17 cellular contexts compared by ENCODE assay signal in genomic region chr9:107693620-107694326, GRCh38.
DNase-seq lines count a peak whose midpoint lies in the region; ATAC-seq lines count a peak whose summit lies in the region.
"Had no signal": no experiment of that assay in that cellular context is flagged by ENCODE, and none has a peak within 500 bp of the region (broad histone marks: within the 10 kb centered on the region; RNA-seq: fewer than 3 reads in every experiment).

No MANE protein-coding gene starts in this region.

- no peaks in the 10 kb centered on the region for H3K36me3 Mint-ChIP-seq in natural killer cell treated with Interleukin-12 subunit alpha and Interleukin-12 subunit beta and Interleukin-15 and Interleukin-18, amount 100 ng/mL, for 72 hours

- H3K27me3 Mint-ChIP-seq in natural killer cell treated with Interleukin-12 subunit alpha and Interleukin-12 subunit beta and Interleukin-15 and Interleukin-18, amount 100 ng/mL, for 72 hours: peaks cover 5 to 9% of the 10 kb centered on the region in 2 donors

- DNase-seq in EH (ENCODE audit: low read depth): peak; percentile 44
- peak; percentile 60 for DNase-seq in NCI-H1694 (lab: John Stamatoyannopoulos, UW)
- peak; percentile 67 for DNase-seq in cerebellum (ENCODE audit: low spot score)
- peak; percentile 33 for DNase-seq in left kidney (ENCODE audit: low read depth, low spot score)
- DNase-seq in stimulated activated naive CD4-positive, alpha-beta T cell treated with Interleukin-2 at 50 U/mL for 16 hours (lab: John Stamatoyannopoulos, UW): no peak
- DNase-seq in natural killer cell treated with Interleukin-12 subunit alpha and Interleukin-12 subunit beta and Interleukin-15 and Interleukin-18, amount 100 ng/mL, for 72 hours (ENCODE audit: low spot score): no peak
- no peak for DNase-seq in NCI-H2107 treated with DMSO at 0.1 percent for 48 hours (lab: John Stamatoyannopoulos, UW; ENCODE audit: unreplicated experiment)
- DNase-seq: activated CD8-positive, alpha-beta memory T cell treated with anti-CD3 and anti-CD28 coated beads for 24 hours; activated gamma-delta T cell; body of pancreas; effector memory CD4-positive, alpha-beta T cell; NCI-H1417; NCI-H510A; occipital lobe; stimulated activated naive CD8-positive, alpha-beta T cell treated with anti-CD3 and anti-CD28 coated beads, Interleukin-15, Interleukin-2, amounts not matched to agents 100 U/mL and 50 U/mL, for 24 hours; WERI-Rb-1 had no signal

- H3K27ac Mint-ChIP-seq in natural killer cell treated with Interleukin-12 subunit alpha and Interleukin-12 subunit beta and Interleukin-15 and Interleukin-18, amount 100 ng/mL, for 72 hours: no peak overlapping the region

- ATAC-seq in natural killer cell treated with Interleukin-12 subunit alpha and Interleukin-12 subunit beta and Interleukin-15 and Interleukin-18, amount 100 ng/mL, for 72 hours: no peak
- ATAC-seq in GM21786 (IDR thresholded peaks at IDR 0.05; ENCODE audit: unreplicated experiment): no peak
- ATAC-seq: body of pancreas; stimulated activated naive CD8-positive, alpha-beta T cell treated with anti-CD3 and anti-CD28 coated beads, Interleukin-15, Interleukin-2, amounts not matched to agents 100 U/mL and 50 U/mL, for 24 hours had no signal

- peaks cover 4% of the 10 kb centered on the region for H3K9me3 Mint-ChIP-seq in natural killer cell treated with Interleukin-12 subunit alpha and Interleukin-12 subunit beta and Interleukin-15 and Interleukin-18, amount 100 ng/mL, for 72 hours

- no peaks in the 10 kb centered on the region for H3K4me1 Mint-ChIP-seq in natural killer cell treated with Interleukin-12 subunit alpha and Interleukin-12 subunit beta and Interleukin-15 and Interleukin-18, amount 100 ng/mL, for 72 hours (ENCODE audit: low read depth in 2 of 2)

- no peak overlapping the region for H3K4me3 Mint-ChIP-seq in natural killer cell treated with Interleukin-12 subunit alpha and Interleukin-12 subunit beta and Interleukin-15 and Interleukin-18, amount 100 ng/mL, for 72 hours

Comparison
In these comparisons a context has a peak if more than half of its experiments do, and no peak if none do; other contexts are left out.
1. DNase-seq: peak in EH (single experiment), NCI-H1694 (single experiment), cerebellum (single experiment) and left kidney (single experiment); none in stimulated activated naive CD4-positive, alpha-beta T cell treated with Interleukin-2 at 50 U/mL for 16 hours (single experiment), natural killer cell treated with Interleukin-12 subunit alpha and Interleukin-12 subunit beta and Interleukin-15 and Interleukin-18, amount 100 ng/mL, for 72 hours (single experiment) and NCI-H2107 treated with DMSO at 0.1 percent for 48 hours (single experiment).